ENCODE assay signal across 29 cellular contexts in genomic region chr2:129144082-129144791, GRCh38.
"Had no signal": no experiment of that assay in that cellular context is flagged by ENCODE, and none has a peak within 500 bp of the region (broad histone marks: within the 10 kb centered on the region; RNA-seq: fewer than 3 reads in every experiment).

No MANE protein-coding gene starts in this region.

- DNase-seq: colonic mucosa; effector CD8-positive, alpha-beta T cell; endodermal cell; foreskin keratinocyte; heart left ventricle; hippocampal formation; kidney glomerular epithelial cell; left colon; left ventricle myocardium inferior; lower lobe of right lung; natural killer cell; stimulated activated CD4-positive, alpha-beta T cell treated with anti-CD3 and anti-CD28 coated beads, Interleukin-12 subunit alpha, Interleukin-12 subunit beta, amount 100 ng/mL, for 4 hours; stimulated activated CD4-positive, alpha-beta T cell treated with anti-CD3 and anti-CD28 coated beads, Interleukin-1b, Interleukin-23, amount 100 ng/mL, for 48 hours; stimulated activated CD4-positive, alpha-beta T cell treated with anti-CD3 and anti-CD28 coated beads, Interleukin-4, amount 100 ng/mL, for 1 hour; stimulated activated CD8-positive, alpha-beta memory T cell treated with anti-CD3 and anti-CD28 coated beads, Interleukin-4, amount 100 ng/mL, for 48 hours; stimulated activated naive CD4-positive, alpha-beta T cell treated with Interleukin-2 at 50 U/mL for 16 hours; stomach; tibial artery had no signal

- FAIRE-seq: endothelial cell of umbilical vein, islet of Langerhans, urothelium cell line had no signal

- H3K4me2 ChIP-seq: smooth muscle cell had no signal

- H3K36me3 ChIP-seq: colonic mucosa, esophagus muscularis mucosa, gastroesophageal sphincter, heart left ventricle, left ventricle myocardium inferior, lower lobe of right lung, neutrophil, prostate gland, right atrium auricular region, stomach, tibial artery had no signal

- H3K9ac ChIP-seq: parathyroid adenoma had no signal

- H3K4me1 ChIP-seq: colonic mucosa, esophagus muscularis mucosa, foreskin keratinocyte, gastroesophageal sphincter, heart left ventricle, left ventricle myocardium inferior, lower lobe of right lung, parathyroid adenoma, right atrium auricular region, stomach, tibial artery had no signal

- H3K27me3 ChIP-seq: colonic mucosa, esophagus muscularis mucosa, foreskin keratinocyte, gastroesophageal sphincter, heart left ventricle, neutrophil, right atrium auricular region, stomach, tibial artery had no signal

- H3K9me3 ChIP-seq: colonic mucosa, neutrophil, prostate gland, stomach had no signal

- ATAC-seq: foreskin keratinocyte, gastroesophageal sphincter, heart left ventricle, left colon, lower lobe of right lung, natural killer cell, sciatic nerve had no signal

- H3K4me3 ChIP-seq: colonic mucosa, esophagus muscularis mucosa, gastroesophageal sphincter, heart left ventricle, left ventricle myocardium inferior, lower lobe of right lung, prostate gland, right atrium auricular region, smooth muscle cell, stomach, tibial artery had no signal

- H3K79me2 ChIP-seq: parathyroid adenoma had no signal

- H2AFZ ChIP-seq: parathyroid adenoma had no signal

- H3K27ac ChIP-seq: colonic mucosa, esophagus muscularis mucosa, foreskin keratinocyte, gastroesophageal sphincter, heart left ventricle, left ventricle myocardium inferior, lower lobe of right lung, neutrophil, parathyroid adenoma, prostate gland, right atrium auricular region, stomach, tibial artery had no signal
